7 cellular contexts compared by ENCODE assay signal in the genomic region with DNA sequence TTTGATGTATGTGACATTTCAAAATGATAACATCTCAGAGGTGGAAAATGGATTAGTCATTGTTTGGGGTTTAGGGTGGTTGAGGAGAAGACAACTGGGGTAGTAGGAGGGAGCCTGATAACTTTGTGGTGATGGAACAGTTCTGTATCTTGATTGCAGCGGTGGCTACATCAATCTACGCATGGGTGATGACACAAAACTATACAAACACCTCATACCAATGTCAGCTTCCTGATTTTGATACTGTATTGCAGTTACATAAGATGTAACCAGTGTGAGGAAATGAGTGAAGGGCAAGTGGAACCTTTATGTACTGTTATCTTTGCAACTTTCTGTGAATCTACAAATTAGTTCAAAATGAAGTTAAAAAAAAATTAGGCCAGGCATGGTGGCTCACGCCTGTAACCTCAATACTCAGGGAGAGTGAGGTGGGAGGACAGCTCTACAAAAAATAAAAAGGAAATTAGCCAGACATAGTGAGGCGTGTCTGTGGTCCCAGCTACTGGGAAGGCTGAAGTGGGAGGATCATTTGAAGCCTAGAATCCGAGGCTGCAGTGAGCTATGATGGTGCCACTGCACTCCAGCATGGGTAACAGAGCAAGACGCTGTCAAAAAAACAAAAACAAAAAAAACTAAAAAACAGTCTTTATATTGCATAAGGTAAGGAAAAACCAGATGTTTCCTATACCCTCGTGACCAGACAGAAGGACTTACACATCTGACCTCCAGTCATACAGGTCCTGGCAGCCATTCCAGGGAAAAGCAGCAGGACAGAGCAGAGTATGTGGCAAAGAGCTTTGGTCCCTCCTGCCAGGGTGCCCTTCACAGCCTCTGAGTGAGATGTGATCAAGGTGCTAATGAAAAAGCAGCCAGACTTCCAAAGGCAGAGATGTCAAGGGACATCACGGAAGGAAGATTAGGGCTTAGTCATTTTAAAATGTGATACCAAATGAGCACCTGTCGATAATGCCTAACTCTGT. TPM values are rescaled to one million over a fixed set of nuclear protein-coding genes. Genes with fewer than 3 reads are reported as not detected.
DNase-seq lines count a peak whose midpoint lies in the region; ATAC-seq and TF ChIP-seq lines count a peak whose summit lies in the region.

No MANE protein-coding gene starts in this region.

- H3K9me3 Mint-ChIP-seq in T-helper 2 cell treated with Interferon-gamma antibody and Interleukin-4, amounts not matched to agents 5 μg/mL and 100 μg/mL, for 36 hours = no peaks in the 10 kb centered on the region
- no peaks in the 10 kb centered on the region for H3K9me3 Mint-ChIP-seq in glutamatergic neuron (ENCODE audit: unreplicated experiment)

- peaks cover 39% of the 10 kb centered on the region for H3K27me3 Mint-ChIP-seq in T-helper 2 cell treated with Interferon-gamma antibody and Interleukin-4, amounts not matched to agents 5 μg/mL and 100 μg/mL, for 36 hours (ENCODE audit: low read depth)
- peaks cover 2% of the 10 kb centered on the region for H3K27me3 Mint-ChIP-seq in glutamatergic neuron (ENCODE audit: unreplicated experiment)

- no peak overlapping the region for H3K27ac Mint-ChIP-seq in T-helper 2 cell treated with Interferon-gamma antibody and Interleukin-4, amounts not matched to agents 5 μg/mL and 100 μg/mL, for 36 hours
- no peak overlapping the region for H3K27ac Mint-ChIP-seq in glutamatergic neuron (ENCODE audit: unreplicated experiment)

- ATAC-seq in HG02884 (IDR thresholded peaks at IDR 0.05; ENCODE audit: unreplicated experiment) (peak; percentile 42), HG02981 (IDR thresholded peaks at IDR 0.05; ENCODE audit: unreplicated experiment) (no peak)

- no peak overlapping the region for H3K4me3 Mint-ChIP-seq in T-helper 2 cell treated with Interferon-gamma antibody and Interleukin-4, amounts not matched to agents 5 μg/mL and 100 μg/mL, for 36 hours
- H3K4me3 Mint-ChIP-seq in glutamatergic neuron (ENCODE audit: unreplicated experiment) = no peak overlapping the region

- peaks cover 5% of the 10 kb centered on the region for H3K4me1 Mint-ChIP-seq in T-helper 2 cell treated with Interferon-gamma antibody and Interleukin-4, amounts not matched to agents 5 μg/mL and 100 μg/mL, for 36 hours (ENCODE audit: low read depth)
- peaks cover 5% of the 10 kb centered on the region for H3K4me1 Mint-ChIP-seq in glutamatergic neuron (ENCODE audit: low read depth, unreplicated experiment)

- peak; percentile 61 for DNase-seq in T-helper 2 cell treated with Interferon-gamma antibody and Interleukin-4, amounts not matched to agents 5 μg/mL and 100 μg/mL, for 36 hours (ENCODE audit: low spot score)
- DNase-seq in dermis blood vessel endothelial cell = peak; percentile 12
- DNase-seq in stimulated activated CD8-positive, alpha-beta memory T cell treated with anti-CD3 and anti-CD28 coated beads, Interleukin-15, amount 100 ng/mL, for 48 hours (ENCODE audit: low read depth in 2 of 2) = peak; percentile 21 to 33
- no peak for DNase-seq in glutamatergic neuron
- DNase-seq in COLO829 (ENCODE audit: low spot score) = no peak

- TF ChIP-seq CTCF in glutamatergic neuron (IDR thresholded peaks at IDR 0.05; ENCODE audit: partially characterized antibody, unreplicated experiment) = no peak

- no peaks in the 10 kb centered on the region for H3K36me3 Mint-ChIP-seq in T-helper 2 cell treated with Interferon-gamma antibody and Interleukin-4, amounts not matched to agents 5 μg/mL and 100 μg/mL, for 36 hours (ENCODE audit: low read depth)
- no peaks in the 10 kb centered on the region for H3K36me3 Mint-ChIP-seq in glutamatergic neuron (ENCODE audit: unreplicated experiment)

RNA-seq across cellular contexts. Expression of a gene that starts 50.8 kb away (rescaled TPM):
- 18.0 and 20.1 TPM in 2 replicates for total RNA-seq in dermis blood vessel endothelial cell
- total RNA-seq in glutamatergic neuron (ENCODE audit: unreplicated experiment) = 20.1 TPM

Comparison
In these comparisons a context has a peak if more than half of its experiments do, and no peak if none do; other contexts are left out.
1. DNase-seq: peak in T-helper 2 cell treated with Interferon-gamma antibody and Interleukin-4, amounts not matched to agents 5 μg/mL and 100 μg/mL, for 36 hours (single experiment), dermis blood vessel endothelial cell (single experiment) and stimulated activated CD8-positive, alpha-beta memory T cell treated with anti-CD3 and anti-CD28 coated beads, Interleukin-15, amount 100 ng/mL, for 48 hours (2 of 2); none in glutamatergic neuron (single experiment) and COLO829 (single experiment).